11 cellular contexts compared by ENCODE assay signal in the genomic region with DNA sequence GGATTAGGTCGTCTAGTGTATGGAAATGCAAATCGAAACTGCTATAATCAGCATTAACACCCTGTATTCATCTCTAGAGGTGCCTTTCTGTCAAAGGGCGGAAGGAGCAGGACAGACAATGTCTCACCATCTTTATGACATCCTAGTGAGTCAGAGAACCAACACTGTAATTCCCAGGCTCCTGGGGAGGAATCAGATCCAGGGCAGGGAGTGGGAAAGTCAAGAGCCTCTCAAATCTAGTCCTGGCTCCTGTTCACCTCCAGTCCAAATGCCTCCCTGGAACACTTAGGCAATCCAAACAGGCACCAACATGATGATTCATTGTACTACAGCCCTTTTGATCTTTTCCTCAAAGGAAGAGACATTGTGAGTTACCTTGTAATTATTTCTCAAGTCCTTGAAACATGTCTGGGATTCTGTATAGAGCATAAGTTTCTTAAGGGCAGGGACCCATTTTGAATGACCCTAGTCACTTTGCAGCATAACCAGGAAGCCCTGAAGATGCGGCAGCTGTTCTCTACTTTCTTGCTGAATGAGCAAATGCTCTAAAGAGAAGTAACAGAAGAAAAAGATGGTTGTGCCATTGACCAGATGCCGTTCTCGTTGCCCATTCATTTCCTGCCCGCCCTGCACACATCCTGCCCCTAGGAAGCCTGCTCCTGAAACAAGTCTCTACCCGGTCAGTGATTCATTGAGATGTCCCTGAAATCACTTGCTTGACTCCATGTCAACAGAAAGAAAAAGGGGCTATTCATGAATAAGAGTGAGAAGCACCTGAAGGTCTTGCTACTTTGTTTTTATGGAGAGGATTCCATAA.
DNase-seq lines count a peak whose midpoint lies in the region; ATAC-seq and TF ChIP-seq lines count a peak whose summit lies in the region.
"Had no signal": no experiment of that assay in that cellular context is flagged by ENCODE, and none has a peak within 500 bp of the region (broad histone marks: within the 10 kb centered on the region; RNA-seq: fewer than 3 reads in every experiment).

No MANE protein-coding gene starts in this region.

- intact Hi-C loops in A673 (cut with micrococcal nuclease; ENCODE audit: unreplicated experiment) = no loop called here

- no TSS peak for BruUV-seq in A673 (replicated peaks; lab: Mats Ljungman, UMichigan)

- POLR2A ChIA-PET in A673 (lab: Charles Lee; ENCODE audit: low non-redundant PET) = no interaction called here
- POLR2A ChIA-PET in RWPE1 (lab: Yijun Ruan, JAX; ENCODE audit: low non-redundant PET) = no interaction called here

- no peak overlapping the region for H3K4me3 Mint-ChIP-seq in glutamatergic neuron (ENCODE audit: unreplicated experiment)
- H3K4me3 Mint-ChIP-seq: activated CD8-positive, alpha-beta memory T cell treated with anti-CD3 and anti-CD28 coated beads, Interleukin-2, amount 10 ng/mL, durations not matched to agents 7 days and 5 days; effector memory CD8-positive, alpha-beta T cell had no signal

- no peaks in the 10 kb centered on the region for H3K9me3 ChIP-seq in A673 (ENCODE audit: low read depth, low read length, poor library complexity, severe bottlenecking)

- H3K36me3 Mint-ChIP-seq in glutamatergic neuron (ENCODE audit: unreplicated experiment) = no peaks in the 10 kb centered on the region

- H3K4me3 ChIP-seq in A673 (ENCODE audit: low read depth, low read length, poor library complexity, severe bottlenecking) = no peak overlapping the region

- no peaks in the 10 kb centered on the region for H3K36me3 ChIP-seq in A673 (ENCODE audit: insufficient read depth, low read length, poor library complexity, severe bottlenecking)

- peaks cover 30% of the 10 kb centered on the region for H3K4me1 Mint-ChIP-seq in glutamatergic neuron (ENCODE audit: low read depth, unreplicated experiment)

- H3K27me3 Mint-ChIP-seq in glutamatergic neuron (ENCODE audit: unreplicated experiment) = peaks cover 3% of the 10 kb centered on the region
- H3K27me3 Mint-ChIP-seq: activated CD8-positive, alpha-beta memory T cell treated with anti-CD3 and anti-CD28 coated beads, Interleukin-2, amount 10 ng/mL, durations not matched to agents 7 days and 5 days; effector memory CD8-positive, alpha-beta T cell had no signal

- ATAC-seq in GM18511 (IDR thresholded peaks at IDR 0.05; ENCODE audit: unreplicated experiment) (no peak), GM19452 (IDR thresholded peaks at IDR 0.05; ENCODE audit: unreplicated experiment) (no peak)
- ATAC-seq: activated CD8-positive, alpha-beta memory T cell treated with anti-CD3 and anti-CD28 coated beads, Interleukin-2, amount 10 ng/mL, durations not matched to agents 7 days and 5 days; effector memory CD8-positive, alpha-beta T cell had no signal

- H3K9me3 Mint-ChIP-seq in glutamatergic neuron (ENCODE audit: unreplicated experiment) = peaks cover 2% of the 10 kb centered on the region
- H3K9me3 Mint-ChIP-seq: effector memory CD8-positive, alpha-beta T cell had no signal

- in situ Hi-C loops in GM13977 (cut with MboI; ENCODE audit: low pct_unique_long_range_greater_than_20kb, low sequenced_read_pairs, unreplicated experiment) = no loop called here

- DNase-seq in A673 (ENCODE audit: low spot score) (peak; percentile 15), H4 (ENCODE audit: low spot score) (peak; percentile 39), RWPE1 (ENCODE audit: low spot score) (peak; percentile 97), glutamatergic neuron (no peak), NCI-H1092 (lab: John Stamatoyannopoulos, UW) (no peak), GM13977 (ENCODE audit: low spot score) (no peak)
- DNase-seq: activated CD8-positive, alpha-beta memory T cell treated with anti-CD3 and anti-CD28 coated beads, Interleukin-2, amount 10 ng/mL, durations not matched to agents 7 days and 5 days; DMS79; effector memory CD8-positive, alpha-beta T cell had no signal

- H3K27me3 ChIP-seq in A673 (replicated peaks; ENCODE audit: insufficient read depth, low read depth, low read length, poor library complexity) = no peaks in the 10 kb centered on the region

- peak overlapping the region; percentile 92 for H3K27ac Mint-ChIP-seq in glutamatergic neuron (ENCODE audit: unreplicated experiment)
- H3K27ac Mint-ChIP-seq: activated CD8-positive, alpha-beta memory T cell treated with anti-CD3 and anti-CD28 coated beads, Interleukin-2, amount 10 ng/mL, durations not matched to agents 7 days and 5 days; effector memory CD8-positive, alpha-beta T cell had no signal

- no peak overlapping the region for H3K27ac ChIP-seq in A673 (ENCODE audit: low read depth, low read length, poor library complexity, severe bottlenecking)
- peak overlapping the region; percentile 84 for H3K27ac ChIP-seq in RWPE1

- TF ChIP-seq CTCF in A673 (conservative IDR thresholded peaks at IDR 0.05; ENCODE audit: low read depth, low read length) = no peak
- TF ChIP-seq CTCF in RWPE1 (conservative IDR thresholded peaks at IDR 0.05; ENCODE audit: low read depth) = no peak
- TF ChIP-seq CTCF in glutamatergic neuron (IDR thresholded peaks at IDR 0.05; ENCODE audit: partially characterized antibody, unreplicated experiment) = no peak
- TF ChIP-seq CTCF in GM13977 (IDR thresholded peaks at IDR 0.05; ENCODE audit: extremely low read depth, insufficient read depth, missing control alignments) = no peak

- CTCF ChIA-PET in A673 (lab: Charles Lee) = no interaction called here
- CTCF ChIA-PET in RWPE1 (lab: Yijun Ruan, JAX) = no interaction called here

- H3K4me1 ChIP-seq in A673 (ENCODE audit: insufficient read depth, low read length, poor library complexity, severe bottlenecking) = no peaks in the 10 kb centered on the region

Comparison
In these comparisons a context has a peak if more than half of its experiments do, and no peak if none do; other contexts are left out.
1. DNase-seq: peak in A673 (single experiment), H4 (single experiment) and RWPE1 (single experiment); none in glutamatergic neuron (single experiment), NCI-H1092 (single experiment) and GM13977 (single experiment).